In the genomic region with DNA sequence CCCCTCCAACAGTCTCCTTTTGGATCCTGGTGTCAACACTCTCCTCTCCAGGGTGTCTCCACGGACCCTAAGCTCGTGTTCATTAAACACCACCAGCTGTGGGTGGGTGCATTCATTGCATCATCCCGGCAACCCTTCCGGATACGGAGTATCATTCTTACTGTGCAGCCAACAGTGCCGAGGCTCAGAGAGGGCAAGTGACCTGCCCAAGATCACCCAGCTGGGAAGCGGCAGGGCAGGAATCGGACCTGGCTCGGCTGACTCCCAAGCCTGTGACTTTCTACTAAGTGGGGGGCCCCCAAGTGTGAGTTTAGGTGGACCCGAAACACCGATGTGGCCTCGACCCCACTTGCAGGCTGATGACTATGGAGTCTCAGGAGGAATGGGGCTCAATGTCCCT, we compare ENCODE assay signal across 19 cellular contexts. TPM values are rescaled to one million over a fixed set of nuclear protein-coding genes. Genes with fewer than 3 reads are reported as not detected.
DNase-seq lines count a peak whose midpoint lies in the region; ATAC-seq and TF ChIP-seq lines count a peak whose summit lies in the region.
"Had no signal": no experiment of that assay in that cellular context is flagged by ENCODE, and none has a peak within 500 bp of the region (broad histone marks: within the 10 kb centered on the region; RNA-seq: fewer than 3 reads in every experiment).

No MANE protein-coding gene starts in this region.

- peak overlapping the region; percentile 31 for H3K4me3 Mint-ChIP-seq in endothelial cell (ENCODE audit: unreplicated experiment)
- H3K4me3 Mint-ChIP-seq in osteocyte (ENCODE audit: unreplicated experiment) = no peak overlapping the region
- H3K4me3 Mint-ChIP-seq: CD4-positive, alpha-beta memory T cell had no signal

- no peaks in the 10 kb centered on the region for H3K9me3 ChIP-seq in heart right ventricle
- no peaks in the 10 kb centered on the region for H3K9me3 ChIP-seq in uterus
- H3K9me3 ChIP-seq: BE2C had no signal

- H3K27me3 Mint-ChIP-seq in endothelial cell (ENCODE audit: unreplicated experiment) (peaks cover 48% of the 10 kb centered on the region), osteocyte (ENCODE audit: unreplicated experiment) (no peaks in the 10 kb centered on the region)

- no peaks in the 10 kb centered on the region for H3K27me3 ChIP-seq in heart right ventricle
- H3K27me3 ChIP-seq in uterus = no peaks in the 10 kb centered on the region
- H3K27me3 ChIP-seq: BE2C had no signal

- H3K27ac Mint-ChIP-seq in endothelial cell (ENCODE audit: unreplicated experiment) (peak overlapping the region; percentile 36), osteocyte (ENCODE audit: unreplicated experiment) (peak overlapping the region; percentile 34)

- intact Hi-C loops in heart right ventricle (cut with DNase I) = loop anchor here in 3 of 10 donors (5.0 kb wide), 2 partner anchors 34 to 39 kb away; no protein-coding TSS in a partner anchor
- intact Hi-C loops in left cardiac atrium (cut with DNase I) = loop anchor here in 1 of 2 donors (5.0 kb wide), 1 partner anchor 39 kb away; no protein-coding TSS in a partner anchor
- intact Hi-C loops in uterus (cut with DNase I; ENCODE audit: low total_unique reads) = no loop called here

- WGBS in heart right ventricle, 2 donors = 90% methylated on average over 12 of the region's 12 CpGs

- peaks cover 10% of the 10 kb centered on the region for H3K4me1 Mint-ChIP-seq in endothelial cell (ENCODE audit: unreplicated experiment)
- peaks cover 56% of the 10 kb centered on the region for H3K4me1 Mint-ChIP-seq in osteocyte (ENCODE audit: unreplicated experiment)

- peaks cover 34% of the 10 kb centered on the region for H3K36me3 Mint-ChIP-seq in endothelial cell (ENCODE audit: low read depth, unreplicated experiment)
- H3K36me3 Mint-ChIP-seq in osteocyte (ENCODE audit: unreplicated experiment) = peaks cover 36% of the 10 kb centered on the region

- TF ChIP-seq CTCF in heart right ventricle (IDR thresholded peaks at IDR 0.05) = no peak
- TF ChIP-seq CTCF in endothelial cell (IDR thresholded peaks at IDR 0.05; ENCODE audit: unreplicated experiment) = no peak
- TF ChIP-seq CTCF in osteocyte (IDR thresholded peaks at IDR 0.05) = no peak
- no peak for TF ChIP-seq CTCF in uterus (IDR thresholded peaks at IDR 0.05)

- H3K36me3 ChIP-seq in heart right ventricle = peaks cover 0 to 100% (median 30%) of the 10 kb centered on the region in 9 donors
- H3K36me3 ChIP-seq in uterus = no peaks in the 10 kb centered on the region

- H3K27ac ChIP-seq in heart right ventricle (peak overlapping the region in 8 of 10 donors; percentile 4 to 86 (median 60)), uterus (peak overlapping the region; percentile 72 to 79)

- H3K9me3 Mint-ChIP-seq in endothelial cell (ENCODE audit: unreplicated experiment) (no peaks in the 10 kb centered on the region), osteocyte (ENCODE audit: unreplicated experiment) (no peaks in the 10 kb centered on the region)
- H3K9me3 Mint-ChIP-seq: CD4-positive, alpha-beta memory T cell had no signal

- H3K4me3 ChIP-seq in heart right ventricle (no peak overlapping the region), uterus (no peak overlapping the region)

- DNase-seq in heart right ventricle (no peak), left cardiac atrium (no peak), endothelial cell (ENCODE audit: low spot score) (no peak), osteocyte (ENCODE audit: extremely low spot score, unreplicated experiment) (no peak), uterus (no peak), SHP77 (lab: John Stamatoyannopoulos, UW) (no peak), GM19238 (ENCODE audit: insufficient read length, low spot score) (no peak)
- no peak for DNase-seq in activated CD4-positive, alpha-beta T cell treated with anti-CD3 and anti-CD28 coated beads, Interleukin-2, amount 50 U/mL, for 1 hour
- DNase-seq: 8988T; BE2C; Calu3; CD4-positive, alpha-beta memory T cell; DMS53; KBM-7; MV-4-11; NCI-H146; NCI-H2081; NCI-H748 treated with DMSO at 0.1 percent for 48 hours had no signal

- no peak for TF ChIP-seq POLR2A in uterus (IDR thresholded peaks at IDR 0.05)

- H3K4me1 ChIP-seq in heart right ventricle (peaks cover 37 to 100% (median 84%) of the 10 kb centered on the region in 9 donors), uterus (peaks cover 7 to 60% of the 10 kb centered on the region in 2 donors)

- ATAC-seq in heart right ventricle (no peak), left cardiac atrium (no peak)

RNA-seq across cellular contexts. Expression of a gene that starts 20.4 kb away (rescaled TPM):
- total RNA-seq in heart right ventricle (not detected), left cardiac atrium (not detected), endothelial cell (ENCODE audit: unreplicated experiment) (2.7 TPM), osteocyte (not detected in 2 replicates), uterus (not detected)
- not detected for polyA plus RNA-seq in heart right ventricle
- total RNA-seq: Calu3; CD4-positive, alpha-beta memory T cell; NCI-H460 had no signal
- polyA plus RNA-seq: CD4-positive, alpha-beta memory T cell had no signal

RNA-seq across cellular contexts. Expression of a gene that starts 34.9 kb away (rescaled TPM):
- total RNA-seq in heart right ventricle (not detected), left cardiac atrium (not detected), endothelial cell (ENCODE audit: unreplicated experiment) (not detected), osteocyte (not detected in 2 replicates), uterus (under 1 TPM in 1 of 4 donors, not detected in 3; 0.34 TPM)
- not detected for polyA plus RNA-seq in heart right ventricle
- total RNA-seq: Calu3; CD4-positive, alpha-beta memory T cell; NCI-H460 had no signal
- polyA plus RNA-seq: CD4-positive, alpha-beta memory T cell had no signal

RNA-seq across cellular contexts. Expression of a gene that starts 43.1 kb away (rescaled TPM):
- total RNA-seq in heart right ventricle = 100 to 1,000 TPM in 1 of 10 donors, 10 to 100 TPM in 9; 40.9 to 106 (median 62.8) TPM
- polyA plus RNA-seq in heart right ventricle = 100 to 1,000 TPM in 1 of 2 donors, 10 to 100 TPM in 1; 71.2 to 169 TPM
- total RNA-seq in left cardiac atrium = 100 to 1,000 TPM; 106 to 112 TPM
- 1,753 TPM for total RNA-seq in endothelial cell (ENCODE audit: unreplicated experiment)
- total RNA-seq in osteocyte = 316 and 358 TPM in 2 replicates
- total RNA-seq in uterus = 100 to 1,000 TPM in 3 of 4 donors, 10 to 100 TPM in 1; 54.7 to 343 (median 121) TPM
